Comparison of ENCODE assay signal across 18 cellular contexts in genomic region chr9:72960446-72960845, GRCh38. TPM values are rescaled to one million over a fixed set of nuclear protein-coding genes. Genes with fewer than 3 reads are reported as not detected.
DNase-seq lines count a peak whose midpoint lies in the region; ATAC-seq and TF ChIP-seq lines count a peak whose summit lies in the region.
"Had no signal": no experiment of that assay in that cellular context is flagged by ENCODE, and none has a peak within 500 bp of the region (broad histone marks: within the 10 kb centered on the region; RNA-seq: fewer than 3 reads in every experiment).

No MANE protein-coding gene starts in this region.

- 36% methylated on average over 4 of the region's 4 CpGs for WGBS in mammary epithelial cell (ENCODE audit: low coverage, missing lambda C conversion rate)
- 63% methylated on average over 3 of the region's 4 CpGs for WGBS in right lobe of liver (ENCODE audit: insufficient coverage, low coverage, low lambda C conversion rate, missing lambda C conversion rate)

- in situ Hi-C loops in mammary epithelial cell (cut with MboI; ENCODE audit: low sequenced_read_pairs in 2 of 2) = no loop called here

- H3K79me2 ChIP-seq in mammary epithelial cell (ENCODE audit: insufficient read depth, low read length) = no peaks in the 10 kb centered on the region

- no peaks in the 10 kb centered on the region for H4K20me1 ChIP-seq in mammary epithelial cell (ENCODE audit: insufficient read depth, low read length)

- no peaks in the 10 kb centered on the region for H3K36me3 ChIP-seq in mammary epithelial cell (ENCODE audit: insufficient read depth, low read length)
- no peaks in the 10 kb centered on the region for H3K36me3 ChIP-seq in right lobe of liver
- H3K36me3 ChIP-seq: suprapubic skin had no signal

- H3K4me2 ChIP-seq in mammary epithelial cell (ENCODE audit: insufficient read depth, low read depth, low read length) = no peak overlapping the region

- H2AFZ ChIP-seq in mammary epithelial cell (ENCODE audit: low read depth, low read length) = peak overlapping the region; percentile 12

- H3K27me3 ChIP-seq in mammary epithelial cell (ENCODE audit: insufficient read depth, low read length) = no peaks in the 10 kb centered on the region
- no peaks in the 10 kb centered on the region for H3K27me3 ChIP-seq in right lobe of liver
- H3K27me3 ChIP-seq: suprapubic skin had no signal

- no peak for TF ChIP-seq POLR2A in right lobe of liver (IDR thresholded peaks at IDR 0.05)

- intact Hi-C loops in mammary epithelial cell (cut with micrococcal nuclease) = loop anchor here (1.0 to 2.0 kb wide), 2 partner anchors 62 to 89 kb away; no protein-coding TSS in a partner anchor
- intact Hi-C loops in right lobe of liver (cut with DNase I) = no loop called here

- no TSS peak for BruUV-seq in mammary epithelial cell (replicated peaks; lab: Mats Ljungman, UMichigan)

- H3K4me1 ChIP-seq in mammary epithelial cell (ENCODE audit: insufficient read depth, low read length) (peaks cover 7% of the 10 kb centered on the region), right lobe of liver (no peaks in the 10 kb centered on the region)
- H3K4me1 ChIP-seq: suprapubic skin had no signal

- H3K27ac ChIP-seq in mammary epithelial cell (ENCODE audit: insufficient read depth, low read depth, low read length) (no peak overlapping the region), right lobe of liver (no peak overlapping the region)
- H3K27ac ChIP-seq: suprapubic skin had no signal

- H3K4me3 ChIP-seq in mammary epithelial cell (replicated peaks in 1 of 3; ENCODE audit: insufficient read depth in 1 of 3, low read depth in 2 of 3, low read length in 3 of 3) = no peak overlapping the region
- H3K4me3 ChIP-seq in right lobe of liver = no peak overlapping the region
- H3K4me3 ChIP-seq: suprapubic skin had no signal

- TF ChIP-seq CTCF in mammary epithelial cell (conservative IDR thresholded peaks at IDR 0.05 in 1 of 2, IDR thresholded peaks at IDR 0.05 in 1 of 2; ENCODE audit: extremely low read depth in 1 of 2, insufficient read depth in 1 of 2, low read depth in 1 of 2, low read length in 2 of 2) (peak; percentile 24 to 48), right lobe of liver (IDR thresholded peaks at IDR 0.05) (peak in 2 of 4 donors; percentile 5 to 7)

- CTCF ChIA-PET in mammary epithelial cell (lab: Charles Lee; ENCODE audit: low non-redundant PET) = interaction anchor here (0.7 kb wide), 1 partner anchor 40 kb away, joined by 6 read pairs; no protein-coding TSS in a partner anchor

- no peak overlapping the region for H3K9ac ChIP-seq in mammary epithelial cell (ENCODE audit: insufficient read depth, low read length)

- DNase-seq in DMS53 (lab: John Stamatoyannopoulos, UW) = peak; percentile 64
- DNase-seq in MV-4-11 (lab: John Stamatoyannopoulos, UW) = peak; percentile 20
- DNase-seq in mammary epithelial cell = peak; percentile 77
- DNase-seq in right lobe of liver = no peak
- DNase-seq in DMS79 (lab: John Stamatoyannopoulos, UW) = no peak
- DNase-seq: activated naive CD4-positive, alpha-beta T cell; effector memory CD8-positive, alpha-beta T cell; HFFc6; immature natural killer cell; Kasumi-1; NCI-H2171; posterior cingulate gyrus; SW 1271 had no signal

- peak; percentile 69 to 88 (median 70) for ATAC-seq in right lobe of liver
- ATAC-seq in HG03196 (IDR thresholded peaks at IDR 0.05; ENCODE audit: unreplicated experiment) = no peak
- no peak for ATAC-seq in HG03097 (IDR thresholded peaks at IDR 0.05; ENCODE audit: low FRiP score, unreplicated experiment)
- ATAC-seq: effector memory CD8-positive, alpha-beta T cell; WTC11 had no signal

- dilution Hi-C loops in mammary epithelial cell (cut with HindIII; ENCODE audit: low sequenced_read_pairs) = no loop called here

- H3K9me3 ChIP-seq in mammary epithelial cell (replicated peaks; ENCODE audit: insufficient read depth, low read length) (no peaks in the 10 kb centered on the region), right lobe of liver (no peaks in the 10 kb centered on the region)
- H3K9me3 ChIP-seq: suprapubic skin had no signal

RNA-seq across cellular contexts. Expression of gene ALDH1A1, which starts 7.6 kb away (rescaled TPM):
- under 1 TPM in 1 of 2 donors, not detected in 1; 0.33 TPM for total RNA-seq in mammary epithelial cell
- polyA plus RNA-seq in mammary epithelial cell = 0.22 TPM
- polyA minus RNA-seq in mammary epithelial cell = not detected
- total RNA-seq in right lobe of liver = 1,000 to 10,000 TPM in 1 of 6 experiments, 100 to 1,000 TPM in 5; 309 to 1,702 (median 521) TPM
- total RNA-seq: Daoy had no signal

Comparison
In these comparisons a context has a peak if more than half of its experiments do, and no peak if none do; other contexts are left out.
1. DNase-seq: peak in DMS53 (single experiment), MV-4-11 (single experiment) and mammary epithelial cell (single experiment); none in right lobe of liver (0 of 3) and DMS79 (single experiment).
2. ATAC-seq: peak in right lobe of liver (4 of 4); none in HG03196 (single experiment) and HG03097 (single experiment).
3. RNA of gene ALDH1A1, which starts 7.6 kb away (total RNA-seq): 309 to 1,702 TPM in right lobe of liver; 0.33 TPM in mammary epithelial cell; every median in the first group is over 100 times any median in the second.